ENCODE assay signal across 16 cellular contexts in the genomic region with DNA sequence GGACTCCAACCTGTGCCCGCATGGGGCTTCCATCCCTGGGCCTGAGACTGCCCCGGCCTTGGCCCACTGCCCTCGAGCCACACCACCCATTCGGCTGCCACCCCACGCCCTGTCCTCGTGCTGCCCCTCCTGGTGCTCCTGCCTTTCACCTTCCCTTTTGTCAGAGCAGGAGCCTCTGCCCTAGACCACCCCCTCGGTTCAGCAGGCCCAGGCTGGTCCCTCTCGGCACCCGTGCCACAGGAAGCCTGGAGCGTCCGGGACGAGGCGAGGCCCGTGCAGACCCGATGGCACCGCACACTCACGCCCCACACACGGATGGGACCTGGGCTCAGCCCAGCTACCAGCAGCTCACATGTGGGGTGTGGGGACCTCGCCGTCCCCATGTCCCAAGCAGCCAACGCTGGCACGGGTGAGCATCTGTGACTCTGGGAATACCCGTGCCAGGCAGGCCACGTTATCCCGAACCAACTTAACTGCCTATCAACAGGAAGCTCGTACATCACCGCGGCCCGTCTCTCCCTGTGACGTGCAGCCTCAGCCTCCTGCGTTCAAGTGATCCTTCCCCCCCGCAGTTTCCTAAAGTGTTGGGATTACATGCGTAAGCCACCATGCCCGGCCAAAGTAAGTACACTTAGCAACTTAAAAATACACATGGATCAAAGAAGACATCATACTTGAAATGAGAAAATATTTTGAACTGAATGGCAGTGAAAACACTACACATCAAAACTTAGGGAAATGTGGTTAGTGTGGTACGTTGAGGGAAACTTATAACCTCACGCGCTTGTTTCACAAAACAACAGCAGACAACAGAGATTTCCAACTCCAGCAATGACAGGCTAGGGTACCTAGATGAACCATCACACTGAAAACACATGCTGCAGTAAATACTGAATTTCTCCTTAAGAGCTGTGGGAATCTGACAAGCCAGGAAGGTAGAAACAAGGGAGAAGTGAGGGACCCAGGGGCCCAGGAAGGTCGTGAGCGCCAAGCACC. TPM values are rescaled to one million over a fixed set of nuclear protein-coding genes. Genes with fewer than 3 reads are reported as not detected.
A peak's percentile ranks its signal among the peaks of the same experiment; 100 is the strongest.
DNase-seq lines count a peak whose midpoint lies in the region; ATAC-seq and TF ChIP-seq lines count a peak whose summit lies in the region.
"Had no signal": no experiment of that assay in that cellular context is flagged by ENCODE, and none has a peak within 500 bp of the region (broad histone marks: within the 10 kb centered on the region; RNA-seq: fewer than 3 reads in every experiment).

No MANE protein-coding gene starts in this region.

- H3K27me3 ChIP-seq in IMR-90 (ENCODE audit: control insufficient read depth, insufficient read depth, low read length) (no peaks in the 10 kb centered on the region), trophoblast cell (ENCODE audit: insufficient read depth, low read length) (no peaks in the 10 kb centered on the region), ovary (no peaks in the 10 kb centered on the region)
- H3K27me3 ChIP-seq: MG63 had no signal

- BruUV-seq in IMR-90 (replicated peaks; lab: Mats Ljungman, UMichigan) = no TSS peak

- H3K4me3 ChIP-seq in IMR-90 (ENCODE audit: insufficient read depth, low read depth, low read length) = no peak overlapping the region
- no peak overlapping the region for H3K4me3 ChIP-seq in trophoblast cell (ENCODE audit: low read depth, low read length)
- no peak overlapping the region for H3K4me3 ChIP-seq in ovary
- H3K4me3 ChIP-seq: MG63 had no signal

- H3K14ac ChIP-seq in IMR-90 (replicated peaks; ENCODE audit: low read depth, low read length) = no peak overlapping the region
- H3K14ac ChIP-seq in trophoblast cell (ENCODE audit: low read length) = no peak overlapping the region

- H3K9me3 ChIP-seq in IMR-90 (ENCODE audit: control insufficient read depth, insufficient read depth, low read length) = no peaks in the 10 kb centered on the region
- H3K9me3 ChIP-seq in trophoblast cell (ENCODE audit: insufficient read depth, low read depth, low read length) = no peaks in the 10 kb centered on the region
- H3K9me3 ChIP-seq in ovary = no peaks in the 10 kb centered on the region
- H3K9me3 ChIP-seq: MG63 had no signal

- POLR2A ChIA-PET in IMR-90 (lab: Charles Lee; ENCODE audit: unreplicated experiment) = no interaction called here

- H3K23ac ChIP-seq in IMR-90 (ENCODE audit: low read depth, low read length) = no peak overlapping the region
- no peak overlapping the region for H3K23ac ChIP-seq in trophoblast cell (ENCODE audit: low read length)

- TF ChIP-seq CTCF in IMR-90 (conservative IDR thresholded peaks at IDR 0.05; ENCODE audit: low read depth, low read length) = no peak
- no peak for TF ChIP-seq CTCF in endothelial cell (IDR thresholded peaks at IDR 0.05; ENCODE audit: unreplicated experiment)
- no peak for TF ChIP-seq CTCF in ovary (IDR thresholded peaks at IDR 0.05)

- H3K79me2 ChIP-seq in trophoblast cell (ENCODE audit: control insufficient read depth, insufficient read depth, low read length, poor library complexity) = no peaks in the 10 kb centered on the region

- H3K4me2 ChIP-seq in IMR-90 (ENCODE audit: low read depth, low read length) (no peak overlapping the region), trophoblast cell (ENCODE audit: low read length) (no peak overlapping the region)

- H3K4me3 Mint-ChIP-seq in activated T-cell treated with anti-CD3 and anti-CD28 coated beads, Interleukin-2, amount 50 U/mL, for 24 hours = no peak overlapping the region
- peak overlapping the region; percentile 49 for H3K4me3 Mint-ChIP-seq in endothelial cell (ENCODE audit: unreplicated experiment)

- TF ChIP-seq EP300 in ovary (IDR thresholded peaks at IDR 0.05) = no peak

- H3K27ac ChIP-seq in IMR-90 (ENCODE audit: insufficient read depth, low read length) = no peak overlapping the region
- no peak overlapping the region for H3K27ac ChIP-seq in trophoblast cell (ENCODE audit: low read depth, low read length)
- no peak overlapping the region for H3K27ac ChIP-seq in ovary

- no peaks in the 10 kb centered on the region for H3K4me1 ChIP-seq in IMR-90 (ENCODE audit: control insufficient read depth, insufficient read depth, low read length)
- no peaks in the 10 kb centered on the region for H3K4me1 ChIP-seq in trophoblast cell (ENCODE audit: control insufficient read depth in 1 of 2, insufficient read depth in 2 of 2, low read length in 2 of 2)
- H3K4me1 ChIP-seq in ovary (ENCODE audit: insufficient read depth) = no peaks in the 10 kb centered on the region

- H3K36me3 Mint-ChIP-seq in activated T-cell treated with anti-CD3 and anti-CD28 coated beads, Interleukin-2, amount 50 U/mL, for 24 hours (ENCODE audit: low read depth) = peaks cover 55% of the 10 kb centered on the region
- H3K36me3 Mint-ChIP-seq in endothelial cell (ENCODE audit: low read depth, unreplicated experiment) = peaks cover 24% of the 10 kb centered on the region

- H3K27ac Mint-ChIP-seq in activated T-cell treated with anti-CD3 and anti-CD28 coated beads, Interleukin-2, amount 50 U/mL, for 24 hours = peak overlapping the region; percentile 34
- peak overlapping the region; percentile 50 for H3K27ac Mint-ChIP-seq in endothelial cell (ENCODE audit: unreplicated experiment)

- H3K18ac ChIP-seq in IMR-90 (ENCODE audit: low read depth, low read length) (no peak overlapping the region), trophoblast cell (ENCODE audit: low read length) (no peak overlapping the region)

- H2BK5ac ChIP-seq in IMR-90 (ENCODE audit: low read depth, low read length, poor library complexity, severe bottlenecking) (no peak overlapping the region), trophoblast cell (ENCODE audit: low read depth, low read length, poor library complexity) (no peak overlapping the region)

- TF ChIP-seq POLR2A in IMR-90 (IDR thresholded peaks at IDR 0.05; ENCODE audit: low read depth, low read length) (no peak), ovary (IDR thresholded peaks at IDR 0.05) (no peak)

- H3K4me1 Mint-ChIP-seq in activated T-cell treated with anti-CD3 and anti-CD28 coated beads, Interleukin-2, amount 50 U/mL, for 24 hours (ENCODE audit: low read depth) = peaks cover 5% of the 10 kb centered on the region
- H3K4me1 Mint-ChIP-seq in endothelial cell (ENCODE audit: unreplicated experiment) = peaks cover 8% of the 10 kb centered on the region

- H4K8ac ChIP-seq in IMR-90 (ENCODE audit: low read depth in 2 of 2, low read length in 2 of 2) (no peak overlapping the region), trophoblast cell (ENCODE audit: low read depth, low read length) (no peak overlapping the region)

- CTCF ChIA-PET in IMR-90 (lab: Yijun Ruan, JAX) = no interaction called here

- no peak overlapping the region for H4K5ac ChIP-seq in IMR-90 (ENCODE audit: low read depth, low read length)

- H4K91ac ChIP-seq in IMR-90 (ENCODE audit: insufficient read depth, low read depth, low read length) (no peak overlapping the region), trophoblast cell (ENCODE audit: low read depth, low read length) (no peak overlapping the region)

- H3K79me1 ChIP-seq in IMR-90 (ENCODE audit: low read depth in 1 of 2, low read length in 2 of 2) (peaks cover 4 to 17% of the 10 kb centered on the region in 2 experiments), trophoblast cell (ENCODE audit: low read length) (no peaks in the 10 kb centered on the region)

- 91% methylated on average over 22 of the region's 39 CpGs; no CpG with 5 or more reads in 1 of the 2 experiments for WGBS in IMR-90 (ENCODE audit: extremely low coverage in 2 of 2, insufficient read length in 1 of 2), 2 experiments
- no CpG with 5 or more reads among the region's 39 CpGs for WGBS in trophoblast cell (ENCODE audit: extremely low coverage, insufficient coverage, insufficient read length)
- 90 to 92% (median 92%) methylated on average over 39 of the region's 39 CpGs for WGBS in ovary, 3 donors

- H3K4ac ChIP-seq in IMR-90 (ENCODE audit: low read depth, low read length) (no peak overlapping the region), trophoblast cell (ENCODE audit: low read depth, low read length) (no peak overlapping the region)

- H3K9me3 Mint-ChIP-seq in activated T-cell treated with anti-CD3 and anti-CD28 coated beads, Interleukin-2, amount 50 U/mL, for 24 hours = no peaks in the 10 kb centered on the region
- no peaks in the 10 kb centered on the region for H3K9me3 Mint-ChIP-seq in endothelial cell (ENCODE audit: unreplicated experiment)

- no peaks in the 10 kb centered on the region for H3K27me3 Mint-ChIP-seq in activated T-cell treated with anti-CD3 and anti-CD28 coated beads, Interleukin-2, amount 50 U/mL, for 24 hours
- H3K27me3 Mint-ChIP-seq in endothelial cell (ENCODE audit: unreplicated experiment) = peaks cover 7% of the 10 kb centered on the region

- H2AK9ac ChIP-seq in IMR-90 (replicated peaks; ENCODE audit: low read depth, low read length, poor library complexity) = no peak overlapping the region

- intact Hi-C loops in IMR-90 (cut with micrococcal nuclease) = no loop called here
- intact Hi-C loops in ovary (cut with DNase I) = no loop called here

- no peak for DNase-seq in activated T-cell treated with anti-CD3 and anti-CD28 coated beads, Interleukin-2, amount 50 U/mL, for 24 hours
- DNase-seq in activated T-cell treated with anti-CD3 and anti-CD28 coated beads, Interleukin-2, amount 50 U/mL, for 48 hours = no peak
- DNase-seq in IMR-90 = no peak
- no peak for DNase-seq in endothelial cell (ENCODE audit: low spot score)
- no peak for DNase-seq in trophoblast cell
- DNase-seq in ovary = no peak
- DNase-seq in T-helper 1 cell = no peak
- DNase-seq: C1 segment of cervical spinal cord, DMS153, EL, MG63, NCI-H1092 treated with DMSO at 0.1 percent for 48 hours, NCI-H187, NCI-H446 treated with DMSO at 0.1 percent for 48 hours, NCI-H748 treated with DMSO at 0.1 percent for 48 hours had no signal

- TF ChIP-seq RAD21 in IMR-90 (IDR thresholded peaks at IDR 0.05; ENCODE audit: low read length) = no peak

- dilution Hi-C loops in IMR-90 (cut with HindIII; ENCODE audit: low sequenced_read_pairs, unreplicated experiment) = no loop called here

- peaks cover 20% of the 10 kb centered on the region for H4K20me1 ChIP-seq in IMR-90 (ENCODE audit: insufficient read depth, low read length)

- H2AK5ac ChIP-seq in IMR-90 (ENCODE audit: low read depth, low read length) (no peak overlapping the region), trophoblast cell (ENCODE audit: low read length) (no peak overlapping the region)

- H2BK120ac ChIP-seq in IMR-90 (ENCODE audit: low read depth, low read length) = no peak overlapping the region
- no peak overlapping the region for H2BK120ac ChIP-seq in trophoblast cell (ENCODE audit: insufficient read depth, low read length, poor library complexity)

- H3K56ac ChIP-seq in IMR-90 (ENCODE audit: extremely low read depth, insufficient read depth, low read length) = no peak overlapping the region

- in situ Hi-C loops in IMR-90 (cut with MboI; ENCODE audit: low sequenced_read_pairs) = no loop called here

- no peak overlapping the region for H2BK12ac ChIP-seq in trophoblast cell (ENCODE audit: low read length)

- no peak overlapping the region for H2BK15ac ChIP-seq in IMR-90 (ENCODE audit: low read depth, low read length)

- H2BK20ac ChIP-seq in IMR-90 (ENCODE audit: low read depth, low read length) = no peak overlapping the region

- peak overlapping the region; percentile 58 for H2AFZ ChIP-seq in IMR-90 (replicated peaks; ENCODE audit: low read length, poor library complexity)
- peak overlapping the region; percentile 8 for H2AFZ ChIP-seq in trophoblast cell (ENCODE audit: insufficient read depth, low read length, poor library complexity)

- H3K36me3 ChIP-seq in IMR-90 (ENCODE audit: control insufficient read depth, insufficient read depth, low read length) (peaks cover 15% of the 10 kb centered on the region), trophoblast cell (ENCODE audit: control insufficient read depth in 1 of 2, insufficient read depth in 2 of 2, low read length in 2 of 2) (peaks cover 19 to 38% of the 10 kb centered on the region in 2 experiments), ovary (no peaks in the 10 kb centered on the region)
- H3K36me3 ChIP-seq: MG63 had no signal

- no peak overlapping the region for H4K12ac ChIP-seq in trophoblast cell (ENCODE audit: low read depth, low read length)

- ATAC-seq in IMR-90 (ENCODE audit: low read depth) = no peak
- no peak for ATAC-seq in HG02763 (IDR thresholded peaks at IDR 0.05; ENCODE audit: unreplicated experiment)

- no peaks in the 10 kb centered on the region for H3K9me1 ChIP-seq in IMR-90 (ENCODE audit: insufficient read depth, low read length)

- H3K9ac ChIP-seq in IMR-90 (ENCODE audit: low read depth, low read length) (no peak overlapping the region), trophoblast cell (ENCODE audit: low read length) (no peak overlapping the region)

RNA-seq across cellular contexts. Expression of gene LRPAP1, which starts 29.0 kb away (rescaled TPM):
- total RNA-seq in IMR-90 (2012; rRNA removed) = 114 and 135 TPM in 2 replicates
- polyA plus RNA-seq in IMR-90 (2012; rRNA removed) = 171 and 175 TPM in 2 replicates
- 130 and 173 TPM in 2 replicates for polyA plus RNA-seq in IMR-90 (2012; cell fraction: cytosol; rRNA removed)
- 96.2 and 113 TPM in 2 replicates for polyA plus RNA-seq in IMR-90 (2012; cell fraction: nucleus; rRNA removed; ENCODE audit: low replicate concordance)
- 92.2 TPM for total RNA-seq in endothelial cell (ENCODE audit: unreplicated experiment)
- polyA plus RNA-seq in trophoblast cell (2013) = 118 and 123 TPM in 2 replicates
- 100 to 1,000 TPM in 6 of 7 donors, 10 to 100 TPM in 1; 87.8 to 165 (median 135) TPM for total RNA-seq in ovary
- polyA plus RNA-seq in ovary = 100 to 1,000 TPM in 1 of 2 donors, 10 to 100 TPM in 1; 74.3 to 179 TPM

RNA-seq across cellular contexts. Expression of gene DOK7, which starts 40.1 kb away (rescaled TPM):
- not detected in 2 replicates for total RNA-seq in IMR-90 (2012; rRNA removed)
- polyA plus RNA-seq in IMR-90 (2012; rRNA removed) = not detected in 2 replicates
- polyA plus RNA-seq in IMR-90 (2012; cell fraction: cytosol; rRNA removed) = 0.01 TPM in 1 of 2 replicates, not detected in the other
- 0.10 and 0.12 TPM in 2 replicates for polyA plus RNA-seq in IMR-90 (2012; cell fraction: nucleus; rRNA removed; ENCODE audit: low replicate concordance)
- 0.69 TPM for total RNA-seq in endothelial cell (ENCODE audit: unreplicated experiment)
- polyA plus RNA-seq in trophoblast cell (2013) = 0.33 and 0.49 TPM in 2 replicates
- 10 to 100 TPM in 2 of 7 donors, 1 to 10 TPM in 2, under 1 TPM in 1, not detected in 2; 0.24 to 33.4 (median 2.5) TPM for total RNA-seq in ovary
- under 1 TPM in 1 of 2 donors, not detected in 1; 0.19 TPM for polyA plus RNA-seq in ovary
